20 cellular contexts compared by ENCODE assay signal in genomic region chr10:102778781-102779180, GRCh38. TPM values are rescaled to one million over a fixed set of nuclear protein-coding genes. Genes with fewer than 3 reads are reported as not detected.
A peak's percentile ranks its signal among the peaks of the same experiment; 100 is the strongest.
DNase-seq lines count a peak whose midpoint lies in the region; ATAC-seq and TF ChIP-seq lines count a peak whose summit lies in the region.
"Had no signal": no experiment of that assay in that cellular context is flagged by ENCODE, and none has a peak within 500 bp of the region (broad histone marks: within the 10 kb centered on the region; RNA-seq: fewer than 3 reads in every experiment).

No MANE protein-coding gene starts in this region.

- H3K4ac ChIP-seq in mesenchymal stem cell (ENCODE audit: low read depth in 1 of 2, low read length in 2 of 2), result no peak overlapping the region

- no CpG with 5 or more reads among the region's 2 CpGs for WGBS in mesenchymal stem cell

- H3K9me3 Mint-ChIP-seq in brain, result no peaks in the 10 kb centered on the region
- H3K9me3 Mint-ChIP-seq: activated B cell treated with CpG ODN at 0.5 μM for 24 hours; activated T-helper 1 cell treated with anti-CD3 and anti-CD28 coated beads, Interleukin-12 subunit alpha, Interleukin-12 subunit beta, Interleukin-2, Interleukin-4 antibody, amounts not matched to agents 30 ng/mL and 10 ng/mL and 1 ng/mL, durations not matched to agents 14 hours and 24 hours and 36 hours; effector memory CD8-positive, alpha-beta T cell had no signal

- no peak overlapping the region for H3K18ac ChIP-seq in mesenchymal stem cell (ENCODE audit: low read depth in 1 of 2, low read length in 2 of 2)

- no peak for TF ChIP-seq CTCF in brain (conservative IDR thresholded peaks at IDR 0.05)

- peak overlapping the region; percentile 7 for H3K9ac ChIP-seq in mesenchymal stem cell (ENCODE audit: low read length)
- peak overlapping the region in 1 of 3 donors; percentile 9 for H3K9ac ChIP-seq in skeletal muscle tissue (ENCODE audit: low read depth in 1 of 3, low read length in 3 of 3)

- ATAC-seq in GM19395 (IDR thresholded peaks at IDR 0.05; ENCODE audit: unreplicated experiment), result no peak
- ATAC-seq: effector memory CD8-positive, alpha-beta T cell; right cardiac atrium had no signal

- H3K36me3 ChIP-seq in mesenchymal stem cell (ENCODE audit: control insufficient read depth in 1 of 2, insufficient read depth in 2 of 2, low read depth in 1 of 2, low read length in 2 of 2) (peaks cover 0 to 10% of the 10 kb centered on the region in 2 experiments), skeletal muscle tissue (ENCODE audit: control insufficient read depth in 3 of 3, insufficient read depth in 3 of 3, low read length in 3 of 3) (peaks cover 0 to 4% (median 0%) of the 10 kb centered on the region in 3 donors)

- H3K23ac ChIP-seq in mesenchymal stem cell (ENCODE audit: low read length in 2 of 2), result no peak overlapping the region

- H3K4me1 ChIP-seq in mesenchymal stem cell (ENCODE audit: control insufficient read depth, insufficient read depth, low read depth, low read length), result peaks cover 47% of the 10 kb centered on the region
- peaks cover 84 to 97% (median 92%) of the 10 kb centered on the region in 3 donors for H3K4me1 ChIP-seq in skeletal muscle tissue (ENCODE audit: control insufficient read depth in 3 of 3, insufficient read depth in 3 of 3, low read length in 3 of 3)

- H3K9me3 ChIP-seq in mesenchymal stem cell (ENCODE audit: control insufficient read depth, low read length), result no peaks in the 10 kb centered on the region
- H3K9me3 ChIP-seq in skeletal muscle tissue (ENCODE audit: control insufficient read depth in 3 of 3, low read length in 3 of 3), result no peaks in the 10 kb centered on the region
- H3K9me3 ChIP-seq: Caco-2 had no signal

- H3K27me3 ChIP-seq in mesenchymal stem cell (ENCODE audit: control insufficient read depth in 1 of 2, insufficient read depth in 1 of 2, low read length in 2 of 2), result no peaks in the 10 kb centered on the region
- H3K27me3 ChIP-seq in skeletal muscle tissue (ENCODE audit: control insufficient read depth in 3 of 3, insufficient read depth in 3 of 3, low read length in 3 of 3), result no peaks in the 10 kb centered on the region

- H4K91ac ChIP-seq in mesenchymal stem cell (ENCODE audit: low read length), result no peak overlapping the region

- H3K4me1 Mint-ChIP-seq in brain, result peaks cover 89% of the 10 kb centered on the region

- H3K4me3 Mint-ChIP-seq in brain, result peak overlapping the region in 3 of 5 experiments; percentile 35 to 84 (median 75)
- H3K4me3 Mint-ChIP-seq: activated B cell treated with CpG ODN at 0.5 μM for 24 hours; activated T-helper 1 cell treated with anti-CD3 and anti-CD28 coated beads, Interleukin-12 subunit alpha, Interleukin-12 subunit beta, Interleukin-2, Interleukin-4 antibody, amounts not matched to agents 30 ng/mL and 10 ng/mL and 1 ng/mL, durations not matched to agents 14 hours and 24 hours and 36 hours; effector memory CD8-positive, alpha-beta T cell had no signal

- DNase-seq in NCI-H82 treated with DMSO at 0.1 percent for 48 hours (lab: John Stamatoyannopoulos, UW; ENCODE audit: unreplicated experiment), result peak; percentile 17
- DNase-seq in mesenchymal stem cell, result no peak
- no peak for DNase-seq in NCI-H1436 (lab: John Stamatoyannopoulos, UW)
- no peak for DNase-seq in stimulated activated CD4-positive, alpha-beta T cell treated with anti-CD3 and anti-CD28 coated beads, Interleukin-1b, Interleukin-23, amount 100 ng/mL, for 48 hours
- no peak for DNase-seq in GDM1 (lab: John Stamatoyannopoulos, UW)
- DNase-seq: activated B cell treated with CpG ODN at 0.5 μM for 24 hours; AML-193; cerebellar nuclear complex; effector memory CD8-positive, alpha-beta T cell; NCI-H226; right cardiac atrium; stimulated activated CD4-positive, alpha-beta T cell treated with anti-CD3 and anti-CD28 coated beads, Interleukin-2, amount 100 ng/mL, for 48 hours had no signal

- no peak overlapping the region for H2AK5ac ChIP-seq in mesenchymal stem cell (ENCODE audit: low read length, severe bottlenecking)

- H3K79me1 ChIP-seq in mesenchymal stem cell (replicated peaks; ENCODE audit: low read length, poor library complexity, severe bottlenecking), result peaks cover 33% of the 10 kb centered on the region

- no peak overlapping the region for H3K4me3 ChIP-seq in mesenchymal stem cell (ENCODE audit: insufficient read depth in 1 of 2, low read depth in 1 of 2, low read length in 2 of 2)
- H3K4me3 ChIP-seq in skeletal muscle tissue (ENCODE audit: low read length in 3 of 3), result peak overlapping the region in 1 of 3 donors; percentile 68

- H2BK12ac ChIP-seq in mesenchymal stem cell (ENCODE audit: low read length in 2 of 2), result no peak overlapping the region

- no peak overlapping the region for H3K4me2 ChIP-seq in mesenchymal stem cell (ENCODE audit: low read length, poor library complexity, severe bottlenecking)

- no peak overlapping the region for H2AFZ ChIP-seq in mesenchymal stem cell (ENCODE audit: low read depth, low read length)

- H3K14ac ChIP-seq in mesenchymal stem cell (ENCODE audit: low read length in 2 of 2), result no peak overlapping the region

- no peak overlapping the region for H2BK5ac ChIP-seq in mesenchymal stem cell (ENCODE audit: low read depth, low read length, poor library complexity, severe bottlenecking)

- peaks cover 28% of the 10 kb centered on the region for H3K36me3 Mint-ChIP-seq in brain

- no peak overlapping the region for H2BK120ac ChIP-seq in mesenchymal stem cell (ENCODE audit: low read depth, low read length)

- no peaks in the 10 kb centered on the region for H3K27me3 Mint-ChIP-seq in brain
- H3K27me3 Mint-ChIP-seq: activated B cell treated with CpG ODN at 0.5 μM for 24 hours; effector memory CD8-positive, alpha-beta T cell had no signal

- H3K27ac ChIP-seq in mesenchymal stem cell (ENCODE audit: low read length, poor library complexity, severe bottlenecking) (no peak overlapping the region), skeletal muscle tissue (ENCODE audit: low read depth, low read length) (peak overlapping the region; percentile 100)

- no peak overlapping the region for H2BK15ac ChIP-seq in mesenchymal stem cell (ENCODE audit: low read depth, poor library complexity, severe bottlenecking)

- no peak overlapping the region for H4K8ac ChIP-seq in mesenchymal stem cell (ENCODE audit: low read length)

- peak overlapping the region in 3 of 5 experiments; percentile 91 to 98 (median 97) for H3K27ac Mint-ChIP-seq in brain
- H3K27ac Mint-ChIP-seq: activated B cell treated with CpG ODN at 0.5 μM for 24 hours; activated T-helper 1 cell treated with anti-CD3 and anti-CD28 coated beads, Interleukin-12 subunit alpha, Interleukin-12 subunit beta, Interleukin-2, Interleukin-4 antibody, amounts not matched to agents 30 ng/mL and 10 ng/mL and 1 ng/mL, durations not matched to agents 14 hours and 24 hours and 36 hours had no signal

RNA-seq across cellular contexts. Expression of gene WBP1L, which starts 35.0 kb away (rescaled TPM):
- polyA plus RNA-seq in brain (ENCODE audit: insufficient read depth, low read depth, low replicate concordance), result 23.8 TPM
- 59.1 TPM for polyA plus RNA-seq in mesenchymal stem cell (2013, experiment 1 of 2)
- 58.7 TPM for polyA plus RNA-seq in mesenchymal stem cell (2013, experiment 2 of 2)
- total RNA-seq in skeletal muscle tissue, result 24.0 TPM

RNA-seq across cellular contexts. Expression of gene CYP17A1, which starts 58.4 kb away (rescaled TPM):
- polyA plus RNA-seq in brain (ENCODE audit: insufficient read depth, low read depth, low replicate concordance), result 0.24 TPM
- polyA plus RNA-seq in mesenchymal stem cell (2013, experiment 1 of 2), result not detected
- polyA plus RNA-seq in mesenchymal stem cell (2013, experiment 2 of 2), result not detected
- not detected for total RNA-seq in skeletal muscle tissue
- total RNA-seq: activated B cell treated with CpG ODN at 0.5 μM for 24 hours; activated T-helper 1 cell treated with anti-CD3 and anti-CD28 coated beads, Interleukin-12 subunit alpha, Interleukin-12 subunit beta, Interleukin-2, Interleukin-4 antibody, amounts not matched to agents 30 ng/mL and 10 ng/mL and 1 ng/mL, durations not matched to agents 14 hours and 24 hours and 36 hours; Caco-2; fibroblast of villous mesenchyme; lung microvascular endothelial cell; right cardiac atrium; T-helper 1 cell treated with Interleukin-12 subunit alpha and Interleukin-12 subunit beta and Interleukin-4 antibody, amounts not matched to agents 30 ng/mL and 1 ng/mL, for 36 hours had no signal
